In the genomic region with DNA sequence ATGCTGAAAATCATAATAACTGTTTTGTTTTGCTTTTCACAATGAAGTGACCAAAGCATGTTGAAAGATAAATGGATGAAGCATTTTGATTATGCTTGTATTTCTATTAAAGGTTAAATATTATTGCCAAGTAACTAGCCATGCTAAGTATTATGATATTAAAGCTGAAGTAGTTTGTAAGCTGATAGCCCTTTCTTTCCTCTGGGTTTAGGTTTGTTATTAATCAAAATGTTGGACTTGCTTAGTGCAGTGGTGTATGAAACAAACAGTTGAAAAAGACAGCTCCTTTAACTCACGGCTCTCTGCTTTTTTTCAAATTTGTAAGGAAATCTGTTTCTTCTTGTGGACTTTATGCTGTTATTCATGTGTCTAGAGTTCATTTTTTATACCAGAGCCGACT, we compare ENCODE assay signal across 20 cellular contexts.
"Had no signal": no experiment of that assay in that cellular context is flagged by ENCODE, and none has a peak within 500 bp of the region (broad histone marks: within the 10 kb centered on the region; RNA-seq: fewer than 3 reads in every experiment).

No MANE protein-coding gene starts in this region.

- ATAC-seq: natural killer cell had no signal

- FAIRE-seq: keratinocyte had no signal

- H3K9me3 ChIP-seq: left ventricle myocardium inferior, right atrium auricular region, suprapubic skin had no signal

- H3K27ac ChIP-seq: left ventricle myocardium inferior, right atrium auricular region, suprapubic skin had no signal

- H3K4me3 ChIP-seq: left ventricle myocardium inferior, right atrium auricular region, skin epidermis, suprapubic skin had no signal

- H3K27me3 ChIP-seq: right atrium auricular region, suprapubic skin had no signal

- DNase-seq: activated CD4-positive, alpha-beta T cell treated with anti-CD3 and anti-CD28 coated beads, Interleukin-2, amount 50 U/mL, for 4 hours; activated CD4-positive, CD25-positive, alpha-beta regulatory T cell treated with anti-CD3 and anti-CD28 coated beads, Interleukin-2, amount 50 U/mL, for 72 hours; activated naive CD4-positive, alpha-beta T cell treated with Interleukin-2 at 50 U/mL for 16 hours; activated T-cell treated with anti-CD3 and anti-CD28 coated beads for 4 hours; aorta; cerebellar nuclear complex; effector memory CD4-positive, alpha-beta T cell; left ventricle myocardium inferior; natural killer cell; nucleus accumbens; posterior cingulate gyrus; stimulated activated CD4-positive, alpha-beta T cell treated with anti-CD3 and anti-CD28 coated beads, Interleukin-15, amount 100 ng/mL, for 24 hours; stimulated activated CD4-positive, alpha-beta T cell treated with anti-CD3 and anti-CD28 coated beads, Interleukin-4, amount 100 ng/mL, for 1 hour; stimulated activated naive CD4-positive, alpha-beta T cell; T1000; trophoblast cell had no signal

- H3K36me3 ChIP-seq: left ventricle myocardium inferior, right atrium auricular region, suprapubic skin had no signal

- H3K4me1 ChIP-seq: suprapubic skin had no signal
